In genomic region chr2:178477443-178478099, GRCh38 we compare ENCODE assay signal across 8 cellular contexts. TPM values are rescaled to one million over a fixed set of nuclear protein-coding genes. Genes with fewer than 3 reads are reported as not detected.
DNase-seq lines count a peak whose midpoint lies in the region; ATAC-seq lines count a peak whose summit lies in the region.

No MANE protein-coding gene starts in this region.

- no CpG with 5 or more reads among the region's 3 CpGs for WGBS in neuronal stem cell (ENCODE audit: extremely low coverage in 2 of 2, insufficient read length in 2 of 2, insufficient replicate concordance in 1 of 2), 2 donors

- H3K18ac ChIP-seq in neuronal stem cell (ENCODE audit: low read length): no peak overlapping the region

- H3K14ac ChIP-seq in neuronal stem cell (ENCODE audit: low read length): no peak overlapping the region

- DNase-seq in D341Med (ENCODE audit: low spot score): peak; percentile 22
- peak; percentile 5 for DNase-seq in NCI-H1694 (lab: John Stamatoyannopoulos, UW)
- DNase-seq in neuronal stem cell (ENCODE audit: low spot score): no peak
- no peak for DNase-seq in activated CD4-positive, CD25-positive, alpha-beta regulatory T cell (lab: John Stamatoyannopoulos, UW)
- DNase-seq in NCI-H146 treated with DMSO at 0.1 percent for 48 hours (lab: John Stamatoyannopoulos, UW; ENCODE audit: unreplicated experiment): no peak

- peak overlapping the region in 1 of 2 donors; percentile 70 for H3K4me3 ChIP-seq in neuronal stem cell (ENCODE audit: low read length in 2 of 2)

- no peak overlapping the region for H2BK5ac ChIP-seq in neuronal stem cell (ENCODE audit: low read length)

- no peak overlapping the region for H2BK15ac ChIP-seq in neuronal stem cell (ENCODE audit: low read length)

- H3K9me3 ChIP-seq in neuronal stem cell (replicated peaks in 1 of 2; ENCODE audit: control insufficient read depth in 2 of 2, insufficient read depth in 1 of 2, low read depth in 1 of 2, low read length in 2 of 2): no peaks in the 10 kb centered on the region

- H2BK12ac ChIP-seq in neuronal stem cell (ENCODE audit: low read length): no peak overlapping the region

- no peak overlapping the region for H4K8ac ChIP-seq in neuronal stem cell (ENCODE audit: low read depth, low read length)

- H3K27me3 ChIP-seq in neuronal stem cell (ENCODE audit: control insufficient read depth in 3 of 3, insufficient read depth in 3 of 3, low read depth in 1 of 3, low read length in 3 of 3): no peaks in the 10 kb centered on the region

- no peak overlapping the region for H2AK5ac ChIP-seq in neuronal stem cell (ENCODE audit: low read depth, low read length)

- no peaks in the 10 kb centered on the region for H3K79me1 ChIP-seq in neuronal stem cell (ENCODE audit: low read depth, low read length)

- H3K9ac ChIP-seq in neuronal stem cell (ENCODE audit: low read depth, low read length, poor library complexity): no peak overlapping the region

- H2BK120ac ChIP-seq in neuronal stem cell (ENCODE audit: low read depth, low read length): no peak overlapping the region

- H3K4me2 ChIP-seq in neuronal stem cell (ENCODE audit: insufficient read depth, low read length, poor library complexity, severe bottlenecking): peak overlapping the region; percentile 13

- H3K4ac ChIP-seq in neuronal stem cell (ENCODE audit: low read length): no peak overlapping the region

- no peak for ATAC-seq in HG03097 (IDR thresholded peaks at IDR 0.05; ENCODE audit: low FRiP score, unreplicated experiment)
- no peak for ATAC-seq in GM18868 (IDR thresholded peaks at IDR 0.05; ENCODE audit: unreplicated experiment)

- H4K91ac ChIP-seq in neuronal stem cell (ENCODE audit: low read depth, low read length, poor library complexity): no peak overlapping the region

- H2AFZ ChIP-seq in neuronal stem cell (ENCODE audit: low read length): peak overlapping the region; percentile 82

- H3K23ac ChIP-seq in neuronal stem cell (ENCODE audit: low read depth, low read length, poor library complexity): no peak overlapping the region

- peak overlapping the region; percentile 92 for H3K27ac ChIP-seq in cingulate gyrus (ENCODE audit: low read depth, low read length)
- no peak overlapping the region for H3K27ac ChIP-seq in neuronal stem cell (replicated peaks; ENCODE audit: low read length)

- H3K36me3 ChIP-seq in neuronal stem cell (replicated peaks in 1 of 2; ENCODE audit: control insufficient read depth in 2 of 2, insufficient read depth in 2 of 2, low read length in 2 of 2): peaks cover 0 to 10% of the 10 kb centered on the region in 2 donors

- H3K4me1 ChIP-seq in neuronal stem cell (ENCODE audit: control insufficient read depth in 2 of 2, insufficient read depth in 1 of 2, low read depth in 1 of 2, low read length in 2 of 2): peaks cover 0 to 4% of the 10 kb centered on the region in 2 donors

RNA-seq across cellular contexts. Expression of gene FKBP7, which starts 0.8 kb away (rescaled TPM):
- polyA plus RNA-seq in neuronal stem cell (2013, experiment 1 of 2): 27.1 TPM
- polyA plus RNA-seq in neuronal stem cell (2013, experiment 2 of 2): 28.5 TPM

RNA-seq across cellular contexts. Expression of gene PLEKHA3, which starts 2.7 kb away (rescaled TPM):
- 23.5 TPM for polyA plus RNA-seq in neuronal stem cell (2013, experiment 1 of 2)
- polyA plus RNA-seq in neuronal stem cell (2013, experiment 2 of 2): 25.0 TPM

RNA-seq across cellular contexts. Expression of gene PJVK, which starts 26.4 kb away (rescaled TPM):
- polyA plus RNA-seq in neuronal stem cell (2013, experiment 1 of 2): 3.0 TPM
- 2.9 TPM for polyA plus RNA-seq in neuronal stem cell (2013, experiment 2 of 2)

RNA-seq across cellular contexts. Expression of gene PRKRA, which starts 26.6 kb away (rescaled TPM):
- 93.4 TPM for polyA plus RNA-seq in neuronal stem cell (2013, experiment 1 of 2)
- 94.0 TPM for polyA plus RNA-seq in neuronal stem cell (2013, experiment 2 of 2)

Comparison
In these comparisons a context has a peak if more than half of its experiments do, and no peak if none do; other contexts are left out.
1. DNase-seq: peak in D341Med (single experiment) and NCI-H1694 (single experiment); none in neuronal stem cell (single experiment), activated CD4-positive, CD25-positive, alpha-beta regulatory T cell (0 of 4) and NCI-H146 treated with DMSO at 0.1 percent for 48 hours (single experiment).